Comparison of ENCODE assay signal across 11 cellular contexts in genomic region chr17:28500712-28501379, GRCh38. TPM values are rescaled to one million over a fixed set of nuclear protein-coding genes. Genes with fewer than 3 reads are reported as not detected.
DNase-seq lines count a peak whose midpoint lies in the region; ATAC-seq, FAIRE-seq and TF ChIP-seq lines count a peak whose summit lies in the region.
"Had no signal": no experiment of that assay in that cellular context is flagged by ENCODE, and none has a peak within 500 bp of the region (broad histone marks: within the 10 kb centered on the region; RNA-seq: fewer than 3 reads in every experiment).

No MANE protein-coding gene starts in this region.

- H3K9me3 Mint-ChIP-seq in stimulated activated effector memory CD8-positive, alpha-beta T cell treated with anti-CD3 and anti-CD28 coated beads, Interleukin-12 subunit alpha, Interleukin-12 subunit beta, amount 100 ng/mL, for 72 hours: no peaks in the 10 kb centered on the region

- no peaks in the 10 kb centered on the region for H3K36me3 Mint-ChIP-seq in stimulated activated effector memory CD8-positive, alpha-beta T cell treated with anti-CD3 and anti-CD28 coated beads, Interleukin-12 subunit alpha, Interleukin-12 subunit beta, amount 100 ng/mL, for 72 hours

- DNase-seq in GM18507 (ENCODE audit: extremely low spot score, insufficient read length, low read depth) (peak; percentile 58), NCI-H524 (lab: John Stamatoyannopoulos, UW) (peak; percentile 100), omental fat pad (ENCODE audit: low spot score) (no peak), occipital lobe (lab: John Stamatoyannopoulos, UW) (no peak)
- DNase-seq in stimulated activated effector memory CD8-positive, alpha-beta T cell treated with anti-CD3 and anti-CD28 coated beads, Interleukin-12 subunit alpha, Interleukin-12 subunit beta, amount 100 ng/mL, for 72 hours (ENCODE audit: low spot score in 2 of 2): no peak
- DNase-seq: GF-D8, PC-3, spleen had no signal

- H3K4me1 Mint-ChIP-seq in stimulated activated effector memory CD8-positive, alpha-beta T cell treated with anti-CD3 and anti-CD28 coated beads, Interleukin-12 subunit alpha, Interleukin-12 subunit beta, amount 100 ng/mL, for 72 hours: no peaks in the 10 kb centered on the region

- H3K4me3 Mint-ChIP-seq in stimulated activated effector memory CD8-positive, alpha-beta T cell treated with anti-CD3 and anti-CD28 coated beads, Interleukin-12 subunit alpha, Interleukin-12 subunit beta, amount 100 ng/mL, for 72 hours: no peak overlapping the region

- peak overlapping the region; percentile 23 for H3K27ac Mint-ChIP-seq in stimulated activated effector memory CD8-positive, alpha-beta T cell treated with anti-CD3 and anti-CD28 coated beads, Interleukin-12 subunit alpha, Interleukin-12 subunit beta, amount 100 ng/mL, for 72 hours

- no peak for TF ChIP-seq CTCF in omental fat pad (IDR thresholded peaks at IDR 0.05)

- ATAC-seq in GM21619 (IDR thresholded peaks at IDR 0.05; ENCODE audit: unreplicated experiment) (peak; percentile 47), omental fat pad (ENCODE audit: low FRiP score) (no peak), GM18873 (IDR thresholded peaks at IDR 0.05; ENCODE audit: low FRiP score, unreplicated experiment) (no peak)
- ATAC-seq in stimulated activated effector memory CD8-positive, alpha-beta T cell treated with anti-CD3 and anti-CD28 coated beads, Interleukin-12 subunit alpha, Interleukin-12 subunit beta, amount 100 ng/mL, for 72 hours: no peak
- ATAC-seq: PC-3 had no signal

- FAIRE-seq in GM18507 (lab: Jason Lieb, UNC): peak; percentile 92

RNA-seq across cellular contexts. Expression of gene FOXN1, which starts 5.3 kb away (rescaled TPM):
- total RNA-seq in omental fat pad (not detected), occipital lobe (not detected)
- total RNA-seq: LHCN-M2, PC-3, spleen had no signal

RNA-seq across cellular contexts. Expression of gene SLC13A2, which starts 27.4 kb away (rescaled TPM):
- not detected for total RNA-seq in omental fat pad
- not detected for total RNA-seq in occipital lobe
- total RNA-seq: LHCN-M2, PC-3, spleen had no signal

RNA-seq across cellular contexts. Expression of gene UNC119, which starts 51.6 kb away (rescaled TPM):
- total RNA-seq in omental fat pad: 10 to 100 TPM; 16.8 to 32.6 (median 24.6) TPM
- total RNA-seq in occipital lobe: 31.5 TPM

Comparison
In these comparisons a context has a peak if more than half of its experiments do, and no peak if none do; other contexts are left out.
1. DNase-seq: peak in GM18507 (single experiment) and NCI-H524 (2 of 2); none in stimulated activated effector memory CD8-positive, alpha-beta T cell treated with anti-CD3 and anti-CD28 coated beads, Interleukin-12 subunit alpha, Interleukin-12 subunit beta, amount 100 ng/mL, for 72 hours (0 of 2), omental fat pad (single experiment) and occipital lobe (single experiment).